Comparison of ENCODE assay signal across 1 cellular context in the genomic region with DNA sequence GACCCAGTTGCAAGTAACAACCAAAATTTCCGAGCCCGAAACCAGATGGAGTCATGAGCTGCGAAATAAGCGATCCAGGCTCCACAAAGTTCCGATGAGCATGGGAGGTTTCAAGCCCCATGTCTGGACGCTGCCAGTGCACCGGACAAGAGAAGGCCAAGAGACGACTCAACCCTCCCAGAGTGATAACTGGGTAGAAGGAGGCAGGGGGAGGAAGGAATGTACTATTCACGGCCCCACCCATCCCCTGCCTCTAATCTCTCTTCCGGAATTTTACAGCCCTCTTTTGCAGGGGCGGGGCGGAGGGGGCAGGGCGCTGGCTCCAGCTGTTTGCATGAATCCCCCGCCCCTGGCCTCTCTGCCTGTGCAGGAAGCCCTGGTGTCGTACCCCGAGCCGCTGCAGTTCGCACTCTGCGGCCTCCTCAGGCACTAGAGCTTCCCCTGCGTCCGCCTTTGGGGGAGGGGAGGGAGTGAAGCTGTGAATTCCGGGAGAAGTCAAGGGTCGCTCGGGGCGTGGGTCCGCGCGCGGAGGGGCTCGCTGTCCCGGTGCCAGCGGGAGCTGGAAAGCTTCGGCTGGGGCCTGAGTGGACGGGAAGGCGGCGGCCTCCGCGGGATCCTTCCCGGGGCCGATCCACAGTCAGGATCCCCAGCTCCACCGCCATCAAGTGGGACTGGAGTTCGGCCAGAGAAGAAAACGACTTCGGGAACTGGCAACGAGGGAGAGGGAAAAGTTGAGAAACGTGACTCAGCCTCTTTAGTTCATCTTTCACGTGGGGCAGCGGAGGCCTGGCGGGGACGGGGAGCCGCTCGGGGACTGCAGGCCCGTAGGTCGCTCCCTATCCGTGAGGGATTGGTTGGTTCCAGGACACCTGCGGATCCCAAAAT.
TF ChIP-seq lines count a peak whose summit lies in the region.

No MANE protein-coding gene starts in this region.

TF ChIP-seq in endothelial cell of umbilical vein, 7 proteins besides CTCF, POLR2A, EP300 and RAD21:
- TF ChIP-seq, protein P1, sequence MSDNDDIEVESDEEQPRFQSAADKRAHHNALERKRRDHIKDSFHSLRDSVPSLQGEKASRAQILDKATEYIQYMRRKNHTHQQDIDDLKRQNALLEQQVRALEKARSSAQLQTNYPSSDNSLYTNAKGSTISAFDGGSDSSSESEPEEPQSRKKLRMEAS (IDR thresholded peaks at IDR 0.05; ENCODE audit: insufficient read depth, insufficient read length), result peak; percentile 61
- peak; percentile 2 for TF ChIP-seq JUN (IDR thresholded peaks at IDR 0.05; ENCODE audit: borderline replicate concordance, insufficient read depth, insufficient read length, low read depth)
- peak; percentile 16 for TF ChIP-seq FOS (IDR thresholded peaks at IDR 0.05; ENCODE audit: borderline replicate concordance, insufficient read depth, low read length)
- TF ChIP-seq POLR2AphosphoS5 (IDR thresholded peaks at IDR 0.05; ENCODE audit: insufficient read depth, low read depth, low read length), result peak; percentile 54
- TF ChIP-seq MYC (IDR thresholded peaks at IDR 0.05; ENCODE audit: low read depth, low read length), result peak; percentile 30
- no peak for TF ChIP-seq EZH2 (IDR thresholded peaks at IDR 0.05; ENCODE audit: borderline replicate concordance, low read depth, low read length, severe bottlenecking)
- peak; percentile 77 for TF ChIP-seq GATA2 (IDR thresholded peaks at IDR 0.05; ENCODE audit: insufficient read depth, insufficient read length, low read depth, low read length)
